Comparison of ENCODE assay signal across 1 cellular context in genomic region chr6:3767483-3767882, GRCh38.
A peak's percentile ranks its signal among the peaks of the same experiment; 100 is the strongest.
TF ChIP-seq lines count a peak whose summit lies in the region.

No MANE protein-coding gene starts in this region.

TF ChIP-seq in HepG2, 621 proteins besides CTCF, POLR2A, EP300 and RAD21 (continued from another document):
- TF ChIP-seq ZNF121 (CRISPR knock-in tag; IDR thresholded peaks at IDR 0.05) (peak; percentile 56), ZNF460 (CRISPR knock-in tag; IDR thresholded peaks at IDR 0.05; ENCODE audit: borderline replicate concordance) (peak; percentile 100), RCOR2 (CRISPR knock-in tag; IDR thresholded peaks at IDR 0.05) (peak; percentile 89), CEBPB (IDR thresholded peaks at IDR 0.05; ENCODE audit: borderline replicate concordance, low read depth, low read length) (peak; percentile 65; the same call in 1 of the 2 replicates), ZMYM2 (CRISPR knock-in tag; IDR thresholded peaks at IDR 0.05) (peak; percentile 84; the same call in 1 of the 2 replicates), ZNF362 (CRISPR knock-in tag; IDR thresholded peaks at IDR 0.05; ENCODE audit: borderline replicate concordance) (peak; percentile 89), GATAD2A (CRISPR knock-in tag; IDR thresholded peaks at IDR 0.05) (peak; percentile 42; the same call in 1 of the 2 replicates), ZMYM3 (CRISPR knock-in tag; IDR thresholded peaks at IDR 0.05) (peak; percentile 97), IRF2 (CRISPR knock-in tag; IDR thresholded peaks at IDR 0.05) (peak; percentile 23; the same call in 1 of the 2 replicates), KDM1A (CRISPR knock-in tag; IDR thresholded peaks at IDR 0.05) (peak; percentile 91), POGZ (CRISPR knock-in tag; IDR thresholded peaks at IDR 0.05) (peak; percentile 59), HDAC1 (CRISPR knock-in tag; IDR thresholded peaks at IDR 0.05) (peak; percentile 34; the same call in 1 of the 2 replicates)
